In genomic region chr20:61726979-61727378, GRCh38 we compare ENCODE assay signal across 19 cellular contexts.
"Had no signal": no experiment of that assay in that cellular context is flagged by ENCODE, and none has a peak within 500 bp of the region (broad histone marks: within the 10 kb centered on the region; RNA-seq: fewer than 3 reads in every experiment).

No MANE protein-coding gene starts in this region.

- H3K27ac ChIP-seq: HL-60, SJCRH30 had no signal

- H3K4me3 ChIP-seq: SJCRH30 had no signal

- DNase-seq: KBM-7, MV-4-11, NCI-H1048, NCI-H1105, NCI-H1436 treated with DMSO at 0.1 percent for 48 hours, NCI-H1694, NCI-H2029 treated with DMSO at 0.1 percent for 48 hours, NCI-H226, NCI-H446, NCI-H510A, NCI-H524 treated with DMSO at 0.1 percent for 48 hours, NCI-H69, NCI-H774, RPMI8226, SHP77 treated with DMSO at 0.1 percent for 48 hours, SJCRH30 had no signal

- H3K4me1 ChIP-seq: SJCRH30 had no signal

- ATAC-seq: SK-N-SH treated with all-trans-retinoic acid at 6 μM for 48 hours had no signal

- H3K36me3 ChIP-seq: SJCRH30 had no signal

- FAIRE-seq: RCC 7860 had no signal
